Comparison of ENCODE assay signal across 8 cellular contexts in genomic region chr3:180036678-180037455, GRCh38. TPM values are rescaled to one million over a fixed set of nuclear protein-coding genes. Genes with fewer than 3 reads are reported as not detected.
A peak's percentile ranks its signal among the peaks of the same experiment; 100 is the strongest.
DNase-seq lines count a peak whose midpoint lies in the region; ATAC-seq and TF ChIP-seq lines count a peak whose summit lies in the region.

A gene with protein sequence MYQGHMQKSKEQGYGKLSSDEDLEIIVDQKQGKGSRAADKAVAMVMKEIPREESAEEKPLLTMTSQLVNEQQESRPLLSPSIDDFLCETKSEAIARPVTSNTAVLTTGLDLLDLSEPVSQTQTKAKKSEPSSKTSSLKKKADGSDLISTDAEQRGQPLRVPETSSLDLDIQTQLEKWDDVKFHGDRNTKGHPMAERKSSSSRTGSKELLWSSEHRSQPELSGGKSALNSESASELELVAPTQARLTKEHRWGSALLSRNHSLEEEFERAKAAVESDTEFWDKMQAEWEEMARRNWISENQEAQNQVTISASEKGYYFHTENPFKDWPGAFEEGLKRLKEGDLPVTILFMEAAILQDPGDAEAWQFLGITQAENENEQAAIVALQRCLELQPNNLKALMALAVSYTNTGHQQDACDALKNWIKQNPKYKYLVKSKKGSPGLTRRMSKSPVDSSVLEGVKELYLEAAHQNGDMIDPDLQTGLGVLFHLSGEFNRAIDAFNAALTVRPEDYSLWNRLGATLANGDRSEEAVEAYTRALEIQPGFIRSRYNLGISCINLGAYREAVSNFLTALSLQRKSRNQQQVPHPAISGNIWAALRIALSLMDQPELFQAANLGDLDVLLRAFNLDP (minus strand): TSS chr3:180036937. CDS start chr3:180036599, 338 bp downstream.

- peak; percentile 82 for ATAC-seq in HG02840 (IDR thresholded peaks at IDR 0.05; ENCODE audit: low FRiP score, unreplicated experiment)

- no peaks in the 10 kb centered on the region for H3K9me3 Mint-ChIP-seq in activated CD4-positive, alpha-beta memory T cell treated with anti-CD3 and anti-CD28 coated beads for 36 hours

- no peaks in the 10 kb centered on the region for H3K79me1 ChIP-seq in neuronal stem cell (ENCODE audit: low read depth, low read length)

- TF ChIP-seq CTCF in fibroblast of the aortic adventitia (IDR thresholded peaks at IDR 0.05; ENCODE audit: insufficient read depth, low read length), result no peak

- H2BK12ac ChIP-seq in neuronal stem cell (ENCODE audit: low read length), result no peak within 1 kb of the TSS

- no peak within 1 kb of the TSS for H3K4ac ChIP-seq in neuronal stem cell (ENCODE audit: low read length)

- H2AK5ac ChIP-seq in neuronal stem cell (ENCODE audit: low read depth, low read length), result no peak within 1 kb of the TSS

- no peak within 1 kb of the TSS for H2BK15ac ChIP-seq in neuronal stem cell (ENCODE audit: low read length)

- no peak within 1 kb of the TSS for H4K91ac ChIP-seq in neuronal stem cell (ENCODE audit: low read depth, low read length, poor library complexity)

- H3K9ac ChIP-seq in neuronal stem cell (ENCODE audit: low read depth, low read length, poor library complexity), result peak within 1 kb of the TSS; percentile 70

- H3K27ac ChIP-seq in neuronal stem cell (replicated peaks; ENCODE audit: low read length), result no peak within 1 kb of the TSS

- H2BK120ac ChIP-seq in neuronal stem cell (ENCODE audit: low read depth, low read length), result no peak within 1 kb of the TSS

- peaks cover 12% of the 10 kb centered on the region for H3K4me1 Mint-ChIP-seq in activated CD4-positive, alpha-beta memory T cell treated with anti-CD3 and anti-CD28 coated beads for 36 hours (ENCODE audit: low read depth)

- no peaks in the 10 kb centered on the region for H3K36me3 ChIP-seq in neuronal stem cell (replicated peaks in 1 of 2; ENCODE audit: control insufficient read depth in 2 of 2, insufficient read depth in 2 of 2, low read length in 2 of 2)

- peaks cover 0 to 6% of the 10 kb centered on the region in 2 donors for H3K4me1 ChIP-seq in neuronal stem cell (ENCODE audit: control insufficient read depth in 2 of 2, insufficient read depth in 1 of 2, low read depth in 1 of 2, low read length in 2 of 2)

- peaks cover 44% of the 10 kb centered on the region for H3K27me3 Mint-ChIP-seq in activated CD4-positive, alpha-beta memory T cell treated with anti-CD3 and anti-CD28 coated beads for 36 hours

- H2BK5ac ChIP-seq in neuronal stem cell (ENCODE audit: low read length), result no peak within 1 kb of the TSS

- POLR2A ChIA-PET in activated CD4-positive, alpha-beta memory T cell treated with anti-CD3 and anti-CD28 coated beads for 36 hours (lab: Charles Lee), result interaction anchor here (0.6 kb wide), 1 partner anchor 24 kb away, joined by 4 read pairs; no protein-coding TSS in a partner anchor

- no peaks in the 10 kb centered on the region for H3K9me3 ChIP-seq in neuronal stem cell (replicated peaks in 1 of 2; ENCODE audit: control insufficient read depth in 2 of 2, insufficient read depth in 1 of 2, low read depth in 1 of 2, low read length in 2 of 2)

- intact Hi-C loops in activated CD4-positive, alpha-beta memory T cell treated with anti-CD3 and anti-CD28 coated beads for 36 hours (cut with micrococcal nuclease), result no loop called here

- CTCF ChIA-PET in activated CD4-positive, alpha-beta memory T cell treated with anti-CD3 and anti-CD28 coated beads for 36 hours (lab: Charles Lee), result interaction anchor here (0.8 kb wide), 1 partner anchor 11 kb away, joined by 3 read pairs; no protein-coding TSS in a partner anchor

- H4K8ac ChIP-seq in neuronal stem cell (ENCODE audit: low read depth, low read length), result no peak within 1 kb of the TSS

- peak within 1 kb of the TSS; percentile 55 for H3K23ac ChIP-seq in neuronal stem cell (ENCODE audit: low read depth, low read length, poor library complexity)

- DNase-seq in activated T-cell treated with anti-CD3 and anti-CD28 coated beads for 48 hours (ENCODE audit: low read depth) (peak; percentile 43), NCI-H1436 treated with DMSO at 0.1 percent for 48 hours (lab: John Stamatoyannopoulos, UW) (peak; percentile 31), fibroblast of the aortic adventitia (ENCODE audit: low read depth) (peak; percentile 55), neuronal stem cell (ENCODE audit: low spot score) (peak; percentile 83), A172 (ENCODE audit: low spot score) (no peak)
- no peak for DNase-seq in activated T-cell treated with anti-CD3 and anti-CD28 coated beads, Interleukin-2, amount 50 U/mL, for 1 hour
- peak; percentile 47 for DNase-seq in activated CD4-positive, alpha-beta memory T cell treated with anti-CD3 and anti-CD28 coated beads for 36 hours

- H2AFZ ChIP-seq in neuronal stem cell (ENCODE audit: low read length), result peak within 1 kb of the TSS; percentile 98

- no peak within 1 kb of the TSS for H3K27ac Mint-ChIP-seq in activated CD4-positive, alpha-beta memory T cell treated with anti-CD3 and anti-CD28 coated beads for 36 hours

- H3K27me3 ChIP-seq in neuronal stem cell (ENCODE audit: control insufficient read depth in 3 of 3, insufficient read depth in 3 of 3, low read depth in 1 of 3, low read length in 3 of 3), result peaks cover 0 to 46% (median 13%) of the 10 kb centered on the region in 3 experiments

- no peak within 1 kb of the TSS for H3K18ac ChIP-seq in neuronal stem cell (ENCODE audit: low read length)

- no CpG with 5 or more reads among the region's 96 CpGs for WGBS in neuronal stem cell (ENCODE audit: extremely low coverage in 2 of 2, insufficient read length in 2 of 2, insufficient replicate concordance in 1 of 2), 2 donors

- no peaks in the 10 kb centered on the region for H3K36me3 Mint-ChIP-seq in activated CD4-positive, alpha-beta memory T cell treated with anti-CD3 and anti-CD28 coated beads for 36 hours

- H3K4me2 ChIP-seq in neuronal stem cell (ENCODE audit: insufficient read depth, low read length, poor library complexity, severe bottlenecking), result peak within 1 kb of the TSS; percentile 69

- H3K4me3 ChIP-seq in fibroblast of the aortic adventitia (ENCODE audit: low read depth, low read length) (peak within 1 kb of the TSS; percentile 66), neuronal stem cell (ENCODE audit: low read length in 2 of 2) (peak within 1 kb of the TSS; percentile 50 to 81)

- H3K14ac ChIP-seq in neuronal stem cell (ENCODE audit: low read length), result no peak within 1 kb of the TSS

- peak within 1 kb of the TSS; percentile 42 for H3K4me3 Mint-ChIP-seq in activated CD4-positive, alpha-beta memory T cell treated with anti-CD3 and anti-CD28 coated beads for 36 hours

RNA-seq across cellular contexts. Expression of the gene that starts here (rescaled TPM):
- not detected for total RNA-seq in activated CD4-positive, alpha-beta memory T cell treated with anti-CD3 and anti-CD28 coated beads for 36 hours
- total RNA-seq in fibroblast of the aortic adventitia (ENCODE audit: low replicate concordance), result 0.27 and 1.7 TPM in 2 replicates
- 0.42 TPM for polyA plus RNA-seq in neuronal stem cell (2013, experiment 1 of 2)
- 0.18 TPM for polyA plus RNA-seq in neuronal stem cell (2013, experiment 2 of 2)
- total RNA-seq in A172 (2014; rRNA removed; shearing (Covaris generic)), result 0.12 TPM in 1 of 2 replicates, not detected in the other

Comparison
In these comparisons a context has a peak if more than half of its experiments do, and no peak if none do; other contexts are left out.
1. DNase-seq: peak in activated T-cell treated with anti-CD3 and anti-CD28 coated beads for 48 hours (single experiment), NCI-H1436 treated with DMSO at 0.1 percent for 48 hours (single experiment), fibroblast of the aortic adventitia (single experiment) and neuronal stem cell (single experiment); none in activated T-cell treated with anti-CD3 and anti-CD28 coated beads, Interleukin-2, amount 50 U/mL, for 1 hour (single experiment) and A172 (single experiment).
2. Peak in DNase-seq in activated CD4-positive, alpha-beta memory T cell treated with anti-CD3 and anti-CD28 coated beads for 36 hours; RNA of the gene not detected or under 1 TPM.